In genomic region chr2:131801210-131801744, GRCh38 we compare ENCODE assay signal across 10 cellular contexts.
A peak's percentile ranks its signal among the peaks of the same experiment; 100 is the strongest.
DNase-seq lines count a peak whose midpoint lies in the region; ATAC-seq and TF ChIP-seq lines count a peak whose summit lies in the region.
"Had no signal": no experiment of that assay in that cellular context is flagged by ENCODE, and none has a peak within 500 bp of the region (broad histone marks: within the 10 kb centered on the region; RNA-seq: fewer than 3 reads in every experiment).

No MANE protein-coding gene starts in this region.

- H3K9me3 ChIP-seq in SK-N-MC (ENCODE audit: low read depth, low read length) (no peaks in the 10 kb centered on the region), lower lobe of right lung (no peaks in the 10 kb centered on the region)

- intact Hi-C loops in lower lobe of right lung (cut with DNase I): no loop called here

- TF ChIP-seq CTCF in lower lobe of right lung (IDR thresholded peaks at IDR 0.05) (no peak), omental fat pad (IDR thresholded peaks at IDR 0.05) (no peak)

- H3K36me3 ChIP-seq in SK-N-MC (ENCODE audit: insufficient read depth, low read length): no peaks in the 10 kb centered on the region
- H3K36me3 ChIP-seq in lower lobe of right lung: no peaks in the 10 kb centered on the region
- H3K36me3 ChIP-seq in H7 (replicated peaks; ENCODE audit: control insufficient read depth, insufficient read depth, low read length): no peaks in the 10 kb centered on the region
- H3K36me3 ChIP-seq: BLaER1 had no signal

- no peak overlapping the region for H3K27ac ChIP-seq in SK-N-MC
- H3K27ac ChIP-seq in lower lobe of right lung: no peak overlapping the region
- H3K27ac ChIP-seq: BLaER1 had no signal

- ATAC-seq in GM19035 (IDR thresholded peaks at IDR 0.05; ENCODE audit: unreplicated experiment) (peak; percentile 15), lower lobe of right lung (no peak), omental fat pad (ENCODE audit: low FRiP score) (no peak)

- H3K4me3 ChIP-seq in SK-N-MC: peak overlapping the region; percentile 87
- H3K4me3 ChIP-seq in lower lobe of right lung: peak overlapping the region; percentile 48
- H3K4me3 ChIP-seq in H7 (ENCODE audit: insufficient read depth, low read depth, low read length): no peak overlapping the region

- DNase-seq in COLO668 (lab: John Stamatoyannopoulos, UW; ENCODE audit: unreplicated experiment) (peak; percentile 35), SK-N-MC (ENCODE audit: low read depth, low spot score) (no peak), lower lobe of right lung (peak; percentile 48), HPDE6-E6E7 (ENCODE audit: extremely low spot score) (no peak), SHP77 treated with DMSO at 0.1 percent for 48 hours (lab: John Stamatoyannopoulos, UW) (no peak), H7 (no peak), omental fat pad (ENCODE audit: low spot score) (no peak)
- DNase-seq: NCI-H1436 treated with DMSO at 0.1 percent for 48 hours had no signal

- H3K27me3 ChIP-seq in lower lobe of right lung (ENCODE audit: low read depth) (no peaks in the 10 kb centered on the region), H7 (ENCODE audit: control insufficient read depth, insufficient read depth, low read length) (no peaks in the 10 kb centered on the region)
- H3K27me3 ChIP-seq: BLaER1 had no signal

- H3K4me1 ChIP-seq in lower lobe of right lung: peaks cover 8% of the 10 kb centered on the region
- H3K4me1 ChIP-seq: BLaER1 had no signal

- H3K9ac ChIP-seq in SK-N-MC (ENCODE audit: insufficient read length): no peak overlapping the region
- H3K9ac ChIP-seq: BLaER1 had no signal

Comparison
In these comparisons a context has a peak if more than half of its experiments do, and no peak if none do; other contexts are left out.
1. DNase-seq: peak in COLO668 (single experiment) and lower lobe of right lung (single experiment); none in SK-N-MC (single experiment), HPDE6-E6E7 (single experiment), SHP77 treated with DMSO at 0.1 percent for 48 hours (single experiment), H7 (single experiment) and omental fat pad (single experiment).